ENCODE assay signal across 1 cellular context in genomic region chr14:23528555-23528954, GRCh38.
TF ChIP-seq lines count a peak whose summit lies in the region.

No MANE protein-coding gene starts in this region.

TF ChIP-seq in SK-N-SH, 30 proteins besides CTCF, POLR2A, EP300 and RAD21 (continued from another document):
- TF ChIP-seq, protein P1, sequence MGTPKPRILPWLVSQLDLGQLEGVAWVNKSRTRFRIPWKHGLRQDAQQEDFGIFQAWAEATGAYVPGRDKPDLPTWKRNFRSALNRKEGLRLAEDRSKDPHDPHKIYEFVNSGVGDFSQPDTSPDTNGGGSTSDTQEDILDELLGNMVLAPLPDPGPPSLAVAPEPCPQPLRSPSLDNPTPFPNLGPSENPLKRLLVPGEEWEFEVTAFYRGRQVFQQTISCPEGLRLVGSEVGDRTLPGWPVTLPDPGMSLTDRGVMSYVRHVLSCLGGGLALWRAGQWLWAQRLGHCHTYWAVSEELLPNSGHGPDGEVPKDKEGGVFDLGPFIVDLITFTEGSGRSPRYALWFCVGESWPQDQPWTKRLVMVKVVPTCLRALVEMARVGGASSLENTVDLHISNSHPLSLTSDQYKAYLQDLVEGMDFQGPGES (IDR thresholded peaks at IDR 0.05; ENCODE audit: low read depth, low read length) = no peak
- TF ChIP-seq TEAD4 (IDR thresholded peaks at IDR 0.05; ENCODE audit: borderline replicate concordance, insufficient read depth) = no peak
- no peak for TF ChIP-seq GABPA (IDR thresholded peaks at IDR 0.05; ENCODE audit: low read depth)
- TF ChIP-seq MXI1 (IDR thresholded peaks at IDR 0.05; ENCODE audit: low read depth, low read length) = no peak
- no peak for TF ChIP-seq TAF1 (IDR thresholded peaks at IDR 0.05; ENCODE audit: borderline replicate concordance, low read depth, low read length)
- TF ChIP-seq RXRA (IDR thresholded peaks at IDR 0.05; ENCODE audit: borderline replicate concordance, low read depth) = no peak
